ENCODE assay signal across 9 cellular contexts in genomic region chr20:57473246-57474042, GRCh38. TPM values are rescaled to one million over a fixed set of nuclear protein-coding genes. Genes with fewer than 3 reads are reported as not detected.
A peak's percentile ranks its signal among the peaks of the same experiment; 100 is the strongest.
DNase-seq lines count a peak whose midpoint lies in the region; ATAC-seq and TF ChIP-seq lines count a peak whose summit lies in the region.
"Had no signal": no experiment of that assay in that cellular context is flagged by ENCODE, and none has a peak within 500 bp of the region (broad histone marks: within the 10 kb centered on the region; RNA-seq: fewer than 3 reads in every experiment).

No MANE protein-coding gene starts in this region.

- no peak overlapping the region for H3K4ac ChIP-seq in IMR-90 (ENCODE audit: low read depth, low read length)

- no peak overlapping the region for H3K9ac ChIP-seq in IMR-90 (ENCODE audit: low read depth, low read length)

- CTCF ChIA-PET in IMR-90 (lab: Yijun Ruan, JAX): interaction anchor here (0.6 to 1.0 kb wide), 2 partner anchors 20 to 25 kb away, joined by 3 read pairs; no protein-coding TSS in a partner anchor
- CTCF ChIA-PET in RWPE1 (lab: Yijun Ruan, JAX): interaction anchor here (0.6 to 1.4 kb wide), 4 partner anchors 10 to 575 kb away, joined by 3 to 5 read pairs (median 4); no protein-coding TSS in a partner anchor

- H3K27me3 Mint-ChIP-seq in activated naive CD8-positive, alpha-beta T cell treated with anti-CD3 and anti-CD28 coated beads, Interleukin-2, amount 10 ng/mL, durations not matched to agents 7 days and 5 days: peaks cover 7% of the 10 kb centered on the region

- no peak overlapping the region for H2BK5ac ChIP-seq in IMR-90 (ENCODE audit: low read depth, low read length, poor library complexity, severe bottlenecking)

- no peak overlapping the region for H4K5ac ChIP-seq in IMR-90 (ENCODE audit: low read depth, low read length)

- peak overlapping the region; percentile 44 for H3K4me3 Mint-ChIP-seq in activated naive CD8-positive, alpha-beta T cell treated with anti-CD3 and anti-CD28 coated beads, Interleukin-2, amount 10 ng/mL, durations not matched to agents 7 days and 5 days
- H3K4me3 Mint-ChIP-seq: T-helper 1 cell treated with Interleukin-12 subunit alpha and Interleukin-12 subunit beta and Interleukin-4 antibody, amounts not matched to agents 30 μg/mL and 1 μg/mL, for 36 hours had no signal

- H3K56ac ChIP-seq in IMR-90 (ENCODE audit: extremely low read depth, insufficient read depth, low read length): no peak overlapping the region

- H2AK5ac ChIP-seq in IMR-90 (ENCODE audit: low read depth, low read length): no peak overlapping the region

- TF ChIP-seq CTCF in GM12872 (IDR thresholded peaks at IDR 0.05; ENCODE audit: insufficient read depth, low read depth, low read length) (peak; percentile 25; the same call in 2 of the 3 replicates), IMR-90 (conservative IDR thresholded peaks at IDR 0.05; ENCODE audit: low read depth, low read length) (no peak), RWPE1 (conservative IDR thresholded peaks at IDR 0.05; ENCODE audit: low read depth) (no peak)

- H3K14ac ChIP-seq in IMR-90 (replicated peaks; ENCODE audit: low read depth, low read length): no peak overlapping the region

- H3K79me1 ChIP-seq in IMR-90 (ENCODE audit: low read depth in 1 of 2, low read length in 2 of 2): no peaks in the 10 kb centered on the region

- no peak for TF ChIP-seq POLR2A in IMR-90 (IDR thresholded peaks at IDR 0.05; ENCODE audit: low read depth, low read length)

- H3K9me3 Mint-ChIP-seq in activated naive CD8-positive, alpha-beta T cell treated with anti-CD3 and anti-CD28 coated beads, Interleukin-2, amount 10 ng/mL, durations not matched to agents 7 days and 5 days: no peaks in the 10 kb centered on the region
- H3K9me3 Mint-ChIP-seq: T-helper 1 cell treated with Interleukin-12 subunit alpha and Interleukin-12 subunit beta and Interleukin-4 antibody, amounts not matched to agents 30 μg/mL and 1 μg/mL, for 36 hours had no signal

- no peaks in the 10 kb centered on the region for H3K36me3 ChIP-seq in IMR-90 (ENCODE audit: control insufficient read depth, insufficient read depth, low read length)

- H2BK15ac ChIP-seq in IMR-90 (ENCODE audit: low read depth, low read length): no peak overlapping the region

- dilution Hi-C loops in IMR-90 (cut with HindIII; ENCODE audit: low sequenced_read_pairs, unreplicated experiment): no loop called here

- no peaks in the 10 kb centered on the region for H3K36me3 Mint-ChIP-seq in activated naive CD8-positive, alpha-beta T cell treated with anti-CD3 and anti-CD28 coated beads, Interleukin-2, amount 10 ng/mL, durations not matched to agents 7 days and 5 days

- WGBS in IMR-90 (ENCODE audit: extremely low coverage in 2 of 2, insufficient read length in 1 of 2), 2 experiments: 16% methylated on average over 6 of the region's 16 CpGs; no CpG with 5 or more reads in 1 of the 2 experiments

- no peak overlapping the region for H4K8ac ChIP-seq in IMR-90 (ENCODE audit: low read depth in 2 of 2, low read length in 2 of 2)

- H3K27ac ChIP-seq in IMR-90 (ENCODE audit: insufficient read depth, low read length) (no peak overlapping the region), RWPE1 (no peak overlapping the region)

- H2AFZ ChIP-seq in IMR-90 (replicated peaks; ENCODE audit: low read length, poor library complexity): no peak overlapping the region

- no peak overlapping the region for H3K23ac ChIP-seq in IMR-90 (ENCODE audit: low read depth, low read length)

- no peaks in the 10 kb centered on the region for H3K9me1 ChIP-seq in IMR-90 (ENCODE audit: insufficient read depth, low read length)

- H2BK120ac ChIP-seq in IMR-90 (ENCODE audit: low read depth, low read length): no peak overlapping the region

- BruUV-seq in IMR-90 (replicated peaks; lab: Mats Ljungman, UMichigan): no TSS peak

- H3K4me1 Mint-ChIP-seq in activated naive CD8-positive, alpha-beta T cell treated with anti-CD3 and anti-CD28 coated beads, Interleukin-2, amount 10 ng/mL, durations not matched to agents 7 days and 5 days: peaks cover 26% of the 10 kb centered on the region

- POLR2A ChIA-PET in IMR-90 (lab: Charles Lee; ENCODE audit: unreplicated experiment): no interaction called here
- POLR2A ChIA-PET in activated naive CD8-positive, alpha-beta T cell treated with anti-CD3 and anti-CD28 coated beads, Interleukin-2, amount 10 ng/mL, durations not matched to agents 7 days and 5 days (lab: Charles Lee): interaction anchor here (0.7 to 2.1 kb wide), 9 partner anchors 8 to 146 kb away, joined by 3 to 13 read pairs (median 3); partner anchors contain the start of gene RBM38
- POLR2A ChIA-PET in RWPE1 (lab: Yijun Ruan, JAX; ENCODE audit: low non-redundant PET): no interaction called here

- intact Hi-C loops in IMR-90 (cut with micrococcal nuclease): no loop called here

- no peak overlapping the region for H2BK20ac ChIP-seq in IMR-90 (ENCODE audit: low read depth, low read length)

- H3K27ac Mint-ChIP-seq in activated naive CD8-positive, alpha-beta T cell treated with anti-CD3 and anti-CD28 coated beads, Interleukin-2, amount 10 ng/mL, durations not matched to agents 7 days and 5 days: peak overlapping the region; percentile 82
- H3K27ac Mint-ChIP-seq: T-helper 1 cell treated with Interleukin-12 subunit alpha and Interleukin-12 subunit beta and Interleukin-4 antibody, amounts not matched to agents 30 μg/mL and 1 μg/mL, for 36 hours had no signal

- in situ Hi-C loops in IMR-90 (cut with MboI; ENCODE audit: low sequenced_read_pairs): no loop called here

- peaks cover 3% of the 10 kb centered on the region for H3K9me3 ChIP-seq in IMR-90 (ENCODE audit: control insufficient read depth, insufficient read depth, low read length)

- H2AK9ac ChIP-seq in IMR-90 (replicated peaks; ENCODE audit: low read depth, low read length, poor library complexity): no peak overlapping the region

- no peaks in the 10 kb centered on the region for H3K4me1 ChIP-seq in IMR-90 (ENCODE audit: control insufficient read depth, insufficient read depth, low read length)

- no peak overlapping the region for H4K91ac ChIP-seq in IMR-90 (ENCODE audit: insufficient read depth, low read depth, low read length)

- H3K4me3 ChIP-seq in IMR-90 (ENCODE audit: insufficient read depth, low read depth, low read length): no peak overlapping the region

- H3K18ac ChIP-seq in IMR-90 (ENCODE audit: low read depth, low read length): no peak overlapping the region

- no peak for TF ChIP-seq RAD21 in IMR-90 (IDR thresholded peaks at IDR 0.05; ENCODE audit: low read length)

- H4K20me1 ChIP-seq in IMR-90 (ENCODE audit: insufficient read depth, low read length): no peaks in the 10 kb centered on the region

- H3K27me3 ChIP-seq in IMR-90 (ENCODE audit: control insufficient read depth, insufficient read depth, low read length): peaks cover 37% of the 10 kb centered on the region

- H3K4me2 ChIP-seq in IMR-90 (ENCODE audit: low read depth, low read length): no peak overlapping the region

- ATAC-seq in GM19467 (IDR thresholded peaks at IDR 0.05; ENCODE audit: unreplicated experiment): peak; percentile 47
- ATAC-seq in IMR-90 (ENCODE audit: low read depth): 0 out of 2 replicates have a peak, but pooled peaks have one; percentile 29
- ATAC-seq in activated naive CD8-positive, alpha-beta T cell treated with anti-CD3 and anti-CD28 coated beads, Interleukin-2, amount 10 ng/mL, durations not matched to agents 7 days and 5 days (ENCODE audit: low read depth): peak; percentile 86

- no peak for DNase-seq in IMR-90
- peak; percentile 44 for DNase-seq in activated naive CD8-positive, alpha-beta T cell treated with anti-CD3 and anti-CD28 coated beads, Interleukin-2, amount 10 ng/mL, durations not matched to agents 7 days and 5 days
- DNase-seq in mesenteric fat pad (ENCODE audit: low spot score): peak; percentile 81
- no peak for DNase-seq in RWPE1 (ENCODE audit: low spot score)
- no peak for DNase-seq in hepatic stellate cell (ENCODE audit: low spot score)
- no peak for DNase-seq in NCI-H524 (lab: John Stamatoyannopoulos, UW)

TF ChIP-seq in IMR-90, 13 proteins besides CTCF, POLR2A, EP300 and RAD21 (continues in another document):
- TF ChIP-seq MAZ (IDR thresholded peaks at IDR 0.05; ENCODE audit: borderline replicate concordance, low read depth, low read length) (no peak), MXI1 (IDR thresholded peaks at IDR 0.05; ENCODE audit: borderline replicate concordance, low read depth, low read length) (no peak), FOS (IDR thresholded peaks at IDR 0.05; ENCODE audit: low read depth, low read length) (no peak), RCOR1 (IDR thresholded peaks at IDR 0.05; ENCODE audit: insufficient replicate concordance, low read length) (no peak), NFE2L2 (IDR thresholded peaks at IDR 0.05; ENCODE audit: low read depth, low read length) (no peak), USF2 (IDR thresholded peaks at IDR 0.05; ENCODE audit: low read depth, low read length) (no peak), SMC3 (IDR thresholded peaks at IDR 0.05; ENCODE audit: low read depth, low read length) (no peak), CHD1 (IDR thresholded peaks at IDR 0.05; ENCODE audit: low read depth, low read length) (no peak), CEBPB (IDR thresholded peaks at IDR 0.05; ENCODE audit: low read depth, low read length) (no peak), RFX5 (IDR thresholded peaks at IDR 0.05; ENCODE audit: low read depth, low read length) (no peak)
- TF ChIP-seq, protein P1, sequence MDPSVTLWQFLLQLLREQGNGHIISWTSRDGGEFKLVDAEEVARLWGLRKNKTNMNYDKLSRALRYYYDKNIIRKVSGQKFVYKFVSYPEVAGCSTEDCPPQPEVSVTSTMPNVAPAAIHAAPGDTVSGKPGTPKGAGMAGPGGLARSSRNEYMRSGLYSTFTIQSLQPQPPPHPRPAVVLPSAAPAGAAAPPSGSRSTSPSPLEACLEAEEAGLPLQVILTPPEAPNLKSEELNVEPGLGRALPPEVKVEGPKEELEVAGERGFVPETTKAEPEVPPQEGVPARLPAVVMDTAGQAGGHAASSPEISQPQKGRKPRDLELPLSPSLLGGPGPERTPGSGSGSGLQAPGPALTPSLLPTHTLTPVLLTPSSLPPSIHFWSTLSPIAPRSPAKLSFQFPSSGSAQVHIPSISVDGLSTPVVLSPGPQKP (IDR thresholded peaks at IDR 0.05; ENCODE audit: borderline replicate concordance, low read depth, low read length): no peak

RNA-seq across cellular contexts. Expression of gene CTCFL, which starts 51.5 kb away (rescaled TPM):
- total RNA-seq in IMR-90 (2012; rRNA removed) (not detected in 2 replicates), mesenteric fat pad (0.16 TPM)
- not detected in 2 replicates for polyA plus RNA-seq in IMR-90 (2012; rRNA removed)
- not detected in 2 replicates for polyA plus RNA-seq in IMR-90 (2012; cell fraction: cytosol; rRNA removed)
- not detected in 2 replicates for polyA plus RNA-seq in IMR-90 (2012; cell fraction: nucleus; rRNA removed; ENCODE audit: low replicate concordance)
- not detected for total RNA-seq in activated naive CD8-positive, alpha-beta T cell treated with anti-CD3 and anti-CD28 coated beads, Interleukin-2, amount 10 ng/mL, durations not matched to agents 7 days and 5 days

Comparison
In these comparisons a context has a peak if more than half of its experiments do, and no peak if none do; other contexts are left out.
1. ATAC-seq: peak in every context shown above with its lines; median percentile 86 in activated naive CD8-positive, alpha-beta T cell treated with anti-CD3 and anti-CD28 coated beads, Interleukin-2, amount 10 ng/mL, durations not matched to agents 7 days and 5 days; 47 in GM19467; 29 in IMR-90.
2. DNase-seq: peak in activated naive CD8-positive, alpha-beta T cell treated with anti-CD3 and anti-CD28 coated beads, Interleukin-2, amount 10 ng/mL, durations not matched to agents 7 days and 5 days (single experiment) and mesenteric fat pad (single experiment); none in IMR-90 (single experiment), RWPE1 (single experiment), hepatic stellate cell (single experiment) and NCI-H524 (0 of 2).